In the genomic region with DNA sequence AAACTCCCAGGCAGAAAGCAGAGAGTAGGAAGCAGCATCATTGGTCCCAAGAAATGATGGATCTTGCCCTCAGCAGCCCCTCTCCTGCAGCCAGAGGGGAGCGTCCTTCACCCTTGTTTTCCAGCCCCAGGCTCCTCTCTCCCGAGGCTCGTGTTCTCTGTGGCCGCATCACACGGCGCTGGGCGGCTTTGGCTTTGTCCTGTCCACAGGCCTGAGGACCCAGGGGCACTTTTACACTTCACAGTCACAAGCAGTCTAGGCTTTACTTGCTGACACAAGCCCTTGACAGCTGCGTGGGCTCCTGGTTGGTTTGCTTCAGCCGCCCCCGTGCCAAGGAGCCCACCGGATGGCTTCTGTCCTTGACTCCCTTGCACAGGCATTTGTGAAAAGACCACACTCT, we compare ENCODE assay signal across 27 cellular contexts.
A peak's percentile ranks its signal among the peaks of the same experiment; 100 is the strongest.
DNase-seq lines count a peak whose midpoint lies in the region; ATAC-seq and TF ChIP-seq lines count a peak whose summit lies in the region.
"Had no signal": no experiment of that assay in that cellular context is flagged by ENCODE, and none has a peak within 500 bp of the region (broad histone marks: within the 10 kb centered on the region; RNA-seq: fewer than 3 reads in every experiment).

No MANE protein-coding gene starts in this region.

- H3K4me3 ChIP-seq in breast epithelium (no peak overlapping the region), fibroblast of lung (replicated peaks in 1 of 4; ENCODE audit: control extremely low read depth in 1 of 4, insufficient read depth in 1 of 4, low read depth in 3 of 4, low read length in 4 of 4) (no peak overlapping the region), ovary (no peak overlapping the region), upper lobe of right lung (no peak overlapping the region), spleen (no peak overlapping the region)
- H3K4me3 ChIP-seq: left lung, Peyer's patch, thoracic aorta had no signal

- no peaks in the 10 kb centered on the region for H3K4me1 Mint-ChIP-seq in MCF 10A (ENCODE audit: insufficient read depth, unreplicated experiment)
- H3K4me1 Mint-ChIP-seq: activated CD4-positive, alpha-beta memory T cell treated with anti-CD3 and anti-CD28 coated beads, Interleukin-2, amount 10 ng/mL, durations not matched to agents 7 days and 5 days; activated naive CD8-positive, alpha-beta T cell treated with anti-CD3 and anti-CD28 coated beads, Interleukin-2, amount 10 ng/mL, durations not matched to agents 7 days and 5 days; T-cell had no signal

- TF ChIP-seq CTCF in breast epithelium (IDR thresholded peaks at IDR 0.05), result no peak
- no peak for TF ChIP-seq CTCF in MCF 10A (IDR thresholded peaks at IDR 0.05; ENCODE audit: unreplicated experiment)
- no peak for TF ChIP-seq CTCF in fibroblast of lung (conservative IDR thresholded peaks at IDR 0.05 in 1 of 2, IDR thresholded peaks at IDR 0.05 in 1 of 2; ENCODE audit: low read depth in 1 of 2, low read length in 2 of 2)
- no peak for TF ChIP-seq CTCF in ovary (IDR thresholded peaks at IDR 0.05)
- no peak for TF ChIP-seq CTCF in upper lobe of right lung (IDR thresholded peaks at IDR 0.05)
- no peak for TF ChIP-seq CTCF in spleen (IDR thresholded peaks at IDR 0.05 in 8 of 11, conservative IDR thresholded peaks at IDR 0.05 in 3 of 11)

- TF ChIP-seq EP300 in ovary (IDR thresholded peaks at IDR 0.05), result no peak

- H2AFZ ChIP-seq in fibroblast of lung (ENCODE audit: low read length), result peak overlapping the region; percentile 63

- TF ChIP-seq POLR2A in breast epithelium (IDR thresholded peaks at IDR 0.05), result no peak
- TF ChIP-seq POLR2A in ovary (IDR thresholded peaks at IDR 0.05), result no peak
- TF ChIP-seq POLR2A in spleen (IDR thresholded peaks at IDR 0.05), result no peak

- no peak overlapping the region for H3K9ac ChIP-seq in fibroblast of lung (ENCODE audit: insufficient read depth, low read length)

- no peaks in the 10 kb centered on the region for H3K36me3 Mint-ChIP-seq in MCF 10A (ENCODE audit: insufficient read depth, unreplicated experiment)
- H3K36me3 Mint-ChIP-seq: activated naive CD8-positive, alpha-beta T cell treated with anti-CD3 and anti-CD28 coated beads, Interleukin-2, amount 10 ng/mL, durations not matched to agents 7 days and 5 days had no signal

- no peaks in the 10 kb centered on the region for H3K27me3 Mint-ChIP-seq in MCF 10A (ENCODE audit: insufficient read depth, unreplicated experiment)
- H3K27me3 Mint-ChIP-seq: activated CD4-positive, alpha-beta memory T cell treated with anti-CD3 and anti-CD28 coated beads, Interleukin-2, amount 10 ng/mL, durations not matched to agents 7 days and 5 days; CD4-positive, alpha-beta memory T cell; T-cell had no signal

- peak overlapping the region; percentile 66 to 91 for H3K27ac ChIP-seq in breast epithelium
- H3K27ac ChIP-seq in fibroblast of lung (ENCODE audit: insufficient read depth, low read length), result no peak overlapping the region
- peak overlapping the region; percentile 74 to 91 for H3K27ac ChIP-seq in ovary
- H3K27ac ChIP-seq in upper lobe of right lung, result peak overlapping the region; percentile 53
- peak overlapping the region in 1 of 8 donors; percentile 55 for H3K27ac ChIP-seq in spleen
- H3K27ac ChIP-seq: thoracic aorta had no signal

- DNase-seq in breast epithelium (ENCODE audit: low spot score in 2 of 2) (no peak), MCF 10A (ENCODE audit: unreplicated experiment) (no peak), fibroblast of lung (ENCODE audit: low read depth in 2 of 2) (no peak), ovary (peak in 2 of 5 donors; percentile 44 to 45), upper lobe of right lung (no peak), spleen (no peak)
- DNase-seq: 8988T; activated CD4-positive, alpha-beta memory T cell treated with anti-CD3 and anti-CD28 coated beads, Interleukin-2, amount 10 ng/mL, durations not matched to agents 7 days and 5 days; activated effector memory CD4-positive, alpha-beta T cell treated with Interleukin-2 at 50 U/mL for 16 hours; activated naive CD8-positive, alpha-beta T cell treated with anti-CD3 and anti-CD28 coated beads, Interleukin-2, amount 10 ng/mL, durations not matched to agents 7 days and 5 days; CD4-positive, alpha-beta memory T cell; DMS 273 treated with DMSO at 0.1 percent for 48 hours; foreskin melanocyte; hypothalamus; left lung; MV-4-11; NCI-H1694; NCI-H526 treated with DMSO at 0.1 percent for 48 hours; Peyer's patch; stimulated activated CD4-positive, alpha-beta T cell treated with anti-CD3 and anti-CD28 coated beads, Interleukin-12 subunit alpha, Interleukin-12 subunit beta, amount 100 ng/mL, for 4 hours; stimulated activated CD4-positive, alpha-beta T cell treated with anti-CD3 and anti-CD28 coated beads, Interleukin-4, amount 100 ng/mL, for 24 hours; stimulated activated naive CD4-positive, alpha-beta T cell; T-cell had no signal

- H3K9me3 ChIP-seq in breast epithelium (peaks cover 20 to 41% of the 10 kb centered on the region in 2 donors), fibroblast of lung (ENCODE audit: control insufficient read depth, insufficient read depth, low read depth, low read length) (no peaks in the 10 kb centered on the region), ovary (peaks cover 0 to 3% of the 10 kb centered on the region in 2 donors), upper lobe of right lung (no peaks in the 10 kb centered on the region), spleen (peaks cover 5 to 54% (median 42%) of the 10 kb centered on the region in 8 donors)

- intact Hi-C loops in breast epithelium (cut with DNase I; ENCODE audit: low total_unique reads), result no loop called here
- intact Hi-C loops in MCF 10A (cut with micrococcal nuclease), result no loop called here
- intact Hi-C loops in ovary (cut with DNase I), result loop anchor here in 1 of 4 donors (10.0 kb wide), 1 partner anchor 174 kb away; a partner anchor contains a TSS
- intact Hi-C loops in upper lobe of right lung (cut with DNase I), result no loop called here
- intact Hi-C loops in spleen (cut with DNase I; ENCODE audit: low total_unique reads), result no loop called here

- H3K9me3 Mint-ChIP-seq in MCF 10A (ENCODE audit: unreplicated experiment), result peaks cover 6% of the 10 kb centered on the region

- H3K27ac Mint-ChIP-seq in MCF 10A (ENCODE audit: low read depth, unreplicated experiment), result no peak overlapping the region
- H3K27ac Mint-ChIP-seq: activated CD4-positive, alpha-beta memory T cell treated with anti-CD3 and anti-CD28 coated beads, Interleukin-2, amount 10 ng/mL, durations not matched to agents 7 days and 5 days; activated naive CD8-positive, alpha-beta T cell treated with anti-CD3 and anti-CD28 coated beads, Interleukin-2, amount 10 ng/mL, durations not matched to agents 7 days and 5 days; CD4-positive, alpha-beta memory T cell; T-cell had no signal

- CTCF ChIA-PET in MCF 10A (lab: Yijun Ruan, JAX), result no interaction called here

- H3K4me2 ChIP-seq in fibroblast of lung (ENCODE audit: extremely low read depth, insufficient read depth, low read length), result no peak overlapping the region

- H3K4me3 Mint-ChIP-seq in MCF 10A (ENCODE audit: unreplicated experiment), result no peak overlapping the region
- H3K4me3 Mint-ChIP-seq: activated CD4-positive, alpha-beta memory T cell treated with anti-CD3 and anti-CD28 coated beads, Interleukin-2, amount 10 ng/mL, durations not matched to agents 7 days and 5 days; activated naive CD8-positive, alpha-beta T cell treated with anti-CD3 and anti-CD28 coated beads, Interleukin-2, amount 10 ng/mL, durations not matched to agents 7 days and 5 days; CD4-positive, alpha-beta memory T cell; T-cell had no signal

- H3K36me3 ChIP-seq in breast epithelium, result no peaks in the 10 kb centered on the region
- no peaks in the 10 kb centered on the region for H3K36me3 ChIP-seq in fibroblast of lung (ENCODE audit: control insufficient read depth, insufficient read depth, low read length)
- H3K36me3 ChIP-seq in ovary, result no peaks in the 10 kb centered on the region
- no peaks in the 10 kb centered on the region for H3K36me3 ChIP-seq in upper lobe of right lung
- H3K36me3 ChIP-seq in spleen, result no peaks in the 10 kb centered on the region
- H3K36me3 ChIP-seq: left lung, Peyer's patch, SJCRH30, thoracic aorta had no signal

- ATAC-seq in upper lobe of right lung (peak; percentile 24), GM19328 (IDR thresholded peaks at IDR 0.05; ENCODE audit: unreplicated experiment) (no peak), GM21360 (IDR thresholded peaks at IDR 0.05; ENCODE audit: unreplicated experiment) (no peak)
- ATAC-seq: T-cell had no signal

- H3K27me3 ChIP-seq in breast epithelium (no peaks in the 10 kb centered on the region), fibroblast of lung (ENCODE audit: control insufficient read depth, insufficient read depth, low read length) (no peaks in the 10 kb centered on the region), ovary (no peaks in the 10 kb centered on the region), upper lobe of right lung (no peaks in the 10 kb centered on the region), spleen (replicated peaks in 1 of 7) (no peaks in the 10 kb centered on the region)
- H3K27me3 ChIP-seq: left lung, Peyer's patch, SJCRH30 had no signal

- POLR2A ChIA-PET in MCF 10A (lab: Yijun Ruan, JAX), result interaction anchor here (0.8 kb wide), 1 partner anchor 11 kb away, joined by 3 read pairs; no protein-coding TSS in a partner anchor

- H3K4me1 ChIP-seq in breast epithelium, result no peaks in the 10 kb centered on the region
- peaks cover 7% of the 10 kb centered on the region for H3K4me1 ChIP-seq in fibroblast of lung (ENCODE audit: control insufficient read depth, extremely low read depth, insufficient read depth, low read length)
- peaks cover 14% of the 10 kb centered on the region for H3K4me1 ChIP-seq in ovary (ENCODE audit: insufficient read depth)
- H3K4me1 ChIP-seq in upper lobe of right lung, result no peaks in the 10 kb centered on the region
- no peaks in the 10 kb centered on the region for H3K4me1 ChIP-seq in spleen
- H3K4me1 ChIP-seq: Peyer's patch had no signal

- H3K79me2 ChIP-seq in fibroblast of lung (ENCODE audit: control insufficient read depth, insufficient read depth, low read length), result no peaks in the 10 kb centered on the region

- no TSS peak for BruUV-seq in MCF 10A (replicated peaks; lab: Mats Ljungman, UMichigan)

- 52 to 77% (median 54%) methylated on average over 11 of the region's 11 CpGs for WGBS in ovary, 3 donors
- 87 to 92% (median 91%) methylated on average over 11 of the region's 11 CpGs for WGBS in spleen, 5 donors

- H4K20me1 ChIP-seq in fibroblast of lung (ENCODE audit: control insufficient read depth, extremely low read depth, insufficient read depth, low read length), result no peaks in the 10 kb centered on the region
